ENCODE assay signal across 8 cellular contexts in genomic region chr19:14117668-14118164, GRCh38. TPM values are rescaled to one million over a fixed set of nuclear protein-coding genes. Genes with fewer than 3 reads are reported as not detected.
A peak's percentile ranks its signal among the peaks of the same experiment; 100 is the strongest.
DNase-seq lines count a peak whose midpoint lies in the region; ATAC-seq and TF ChIP-seq lines count a peak whose summit lies in the region.

PRKACA (minus strand) TSS chr19:14117762; CDS start chr19:14117547, 215 bp downstream.

- H3K4me3 ChIP-seq in heart right ventricle (peak within 1 kb of the TSS; percentile 83 to 96 (median 90)), transverse colon (peak within 1 kb of the TSS; percentile 92 to 99 (median 96))

- no peak for TF ChIP-seq EP300 in transverse colon (IDR thresholded peaks at IDR 0.05; ENCODE audit: low read depth)

- H3K4me1 ChIP-seq in heart right ventricle (peaks cover 38 to 66% (median 62%) of the 10 kb centered on the region in 9 donors), transverse colon (peaks cover 23 to 63% (median 45%) of the 10 kb centered on the region in 4 donors)

- intact Hi-C loops in heart right ventricle (cut with DNase I) = loop anchor here in 8 of 10 donors (1.0 to 5.0 kb wide), 4 partner anchors 19 to 40 kb away; partner anchors contain the start of genes ASF1B (in 1 of the 8) and SAMD1 (in 1 of the 8)
- intact Hi-C loops in transverse colon (cut with DNase I; ENCODE audit: low total_unique reads) = no loop called here

- H3K36me3 ChIP-seq in heart right ventricle (no peaks in the 10 kb centered on the region), transverse colon (no peaks in the 10 kb centered on the region)

- 0% methylated on average over 46 to 67 of the region's 67 CpGs for WGBS in heart right ventricle, 2 donors
- WGBS in transverse colon (ENCODE audit: low coverage in 1 of 2), 2 donors = 1% methylated on average over 18 of the region's 67 CpGs; no CpG with 5 or more reads in 1 of the 2 donors

- TF ChIP-seq CTCF in heart right ventricle (IDR thresholded peaks at IDR 0.05) (no peak), transverse colon (IDR thresholded peaks at IDR 0.05) (no peak)

- peaks cover 4% of the 10 kb centered on the region for H3K36me3 Mint-ChIP-seq in T-helper 1 cell treated with Interleukin-12 subunit alpha and Interleukin-12 subunit beta and Interleukin-4 antibody, amounts not matched to agents 30 μg/mL and 1 μg/mL, for 36 hours (ENCODE audit: low read depth)

- no peaks in the 10 kb centered on the region for H3K27me3 Mint-ChIP-seq in T-helper 1 cell treated with Interleukin-12 subunit alpha and Interleukin-12 subunit beta and Interleukin-4 antibody, amounts not matched to agents 30 μg/mL and 1 μg/mL, for 36 hours (ENCODE audit: low read depth)

- DNase-seq in NCI-H1694 treated with DMSO at 0.1 percent for 48 hours (lab: John Stamatoyannopoulos, UW) (peak; percentile 98), amniotic epithelial cell (ENCODE audit: low read depth) (peak; percentile 99), heart right ventricle (peak; percentile 98 to 99), pons (ENCODE audit: low spot score) (peak; percentile 98), transverse colon (peak; percentile 99)

- peak within 1 kb of the TSS; percentile 97 for H3K4me3 Mint-ChIP-seq in T-helper 1 cell treated with Interleukin-12 subunit alpha and Interleukin-12 subunit beta and Interleukin-4 antibody, amounts not matched to agents 30 μg/mL and 1 μg/mL, for 36 hours

- H3K27ac ChIP-seq in heart right ventricle (peak within 1 kb of the TSS; percentile 86 to 100 (median 99)), transverse colon (peak within 1 kb of the TSS; percentile 94 to 100 (median 100))

- H3K4me1 Mint-ChIP-seq in T-helper 1 cell treated with Interleukin-12 subunit alpha and Interleukin-12 subunit beta and Interleukin-4 antibody, amounts not matched to agents 30 μg/mL and 1 μg/mL, for 36 hours (ENCODE audit: low read depth) = peaks cover 30% of the 10 kb centered on the region

- in situ Hi-C loops in transverse colon (cut with MboI; ENCODE audit: low pct_ligation_motif_present in 1 of 4, low pct_unique_long_range_greater_than_20kb in 1 of 4, low sequenced_read_pairs in 3 of 4) = no loop called here

- H3K9me3 ChIP-seq in heart right ventricle (no peaks in the 10 kb centered on the region), transverse colon (no peaks in the 10 kb centered on the region)

- no peak for TF ChIP-seq POLR2A in transverse colon (IDR thresholded peaks at IDR 0.05)

- no peaks in the 10 kb centered on the region for H3K9me3 Mint-ChIP-seq in T-helper 1 cell treated with Interleukin-12 subunit alpha and Interleukin-12 subunit beta and Interleukin-4 antibody, amounts not matched to agents 30 μg/mL and 1 μg/mL, for 36 hours

- H3K27me3 ChIP-seq in heart right ventricle (no peaks in the 10 kb centered on the region), transverse colon (no peaks in the 10 kb centered on the region)

- ATAC-seq in GM18498 (IDR thresholded peaks at IDR 0.05; ENCODE audit: unreplicated experiment) (peak; percentile 91), HG02938 (IDR thresholded peaks at IDR 0.05; ENCODE audit: unreplicated experiment) (peak; percentile 87), heart right ventricle (peak; percentile 85 to 95 (median 90))

- peak within 1 kb of the TSS; percentile 92 for H3K27ac Mint-ChIP-seq in T-helper 1 cell treated with Interleukin-12 subunit alpha and Interleukin-12 subunit beta and Interleukin-4 antibody, amounts not matched to agents 30 μg/mL and 1 μg/mL, for 36 hours

RNA-seq across cellular contexts. Expression of gene PRKACA, which starts in this region (rescaled TPM):
- total RNA-seq in heart right ventricle (100 to 1,000 TPM; 473 to 691 (median 518) TPM), transverse colon (10 to 100 TPM; 16.7 to 74.8 (median 39.5) TPM)
- 100 to 1,000 TPM; 196 to 214 TPM for polyA plus RNA-seq in heart right ventricle

Comparison
In these comparisons a context has a peak if more than half of its experiments do, and no peak if none do; other contexts are left out.
1. Peak in every context shown above with its lines: DNase-seq, ATAC-seq, H3K4me3 ChIP-seq and H3K27ac ChIP-seq.
2. RNA of gene PRKACA (total RNA-seq): 473 to 691 TPM in heart right ventricle; 16.7 to 74.8 TPM in transverse colon; every median in the first group is over 4 times any median in the second.